In the genomic region with DNA sequence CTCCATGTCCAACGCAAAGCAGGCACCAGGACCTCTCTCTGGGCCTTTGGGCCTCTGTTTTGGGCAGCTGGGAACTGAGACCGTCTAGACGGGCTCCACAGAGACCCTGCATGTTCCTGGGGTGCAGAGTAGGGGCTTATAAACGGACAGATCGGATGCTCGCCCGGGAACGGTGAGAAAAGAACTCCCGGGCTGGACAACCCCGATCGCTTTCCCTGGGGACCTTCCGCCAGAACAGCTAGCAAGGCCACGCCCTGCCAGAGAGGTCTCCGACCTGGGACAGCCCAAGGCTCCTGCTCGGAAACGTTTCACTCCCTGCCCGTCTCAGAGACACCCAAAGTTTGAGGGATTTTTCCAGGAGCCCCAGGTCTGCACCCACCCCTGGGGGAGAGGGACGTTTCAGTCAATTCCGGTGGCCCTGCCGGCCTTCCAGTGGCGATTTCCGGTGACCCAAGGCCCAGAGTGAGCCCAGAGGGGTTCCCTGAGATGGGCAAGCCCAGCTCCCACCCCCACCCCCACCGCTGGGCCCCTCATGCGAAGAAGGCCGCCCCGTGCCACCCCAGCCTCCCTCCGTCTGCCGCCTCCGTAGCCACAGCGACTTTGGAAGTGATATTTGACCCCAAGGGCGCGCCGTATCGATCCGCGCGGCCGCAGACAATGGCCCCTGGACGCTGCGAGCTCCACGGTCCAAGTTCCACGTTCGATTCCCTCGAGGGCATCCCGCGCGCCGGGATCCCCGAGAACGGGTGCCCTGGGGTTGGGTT, we compare ENCODE assay signal across 8 cellular contexts. TPM values are rescaled to one million over a fixed set of nuclear protein-coding genes. Genes with fewer than 3 reads are reported as not detected.
A peak's percentile ranks its signal among the peaks of the same experiment; 100 is the strongest.
DNase-seq lines count a peak whose midpoint lies in the region; FAIRE-seq and TF ChIP-seq lines count a peak whose summit lies in the region.

No MANE protein-coding gene starts in this region.

- H3K4me2 ChIP-seq in astrocyte (ENCODE audit: low read length) (peak overlapping the region; percentile 96), smooth muscle cell (peak overlapping the region; percentile 86)

- H3K36me3 ChIP-seq in astrocyte (ENCODE audit: insufficient read depth, low read length) (no peaks in the 10 kb centered on the region), iPS-20b (ENCODE audit: insufficient read depth, low read depth, low read length) (peaks cover 17% of the 10 kb centered on the region), smooth muscle cell (ENCODE audit: low read depth) (no peaks in the 10 kb centered on the region)

- H2AFZ ChIP-seq in astrocyte (ENCODE audit: low read depth, low read length): peak overlapping the region; percentile 71
- peak overlapping the region; percentile 5 for H2AFZ ChIP-seq in smooth muscle cell (ENCODE audit: low read depth)

- peaks cover 19% of the 10 kb centered on the region for H3K4me1 Mint-ChIP-seq in astrocyte (ENCODE audit: low read depth, unreplicated experiment)

- TF ChIP-seq CTCF in HFF-Myc (IDR thresholded peaks at IDR 0.05; ENCODE audit: low read depth, low read length, missing control alignments): no peak
- no peak for TF ChIP-seq CTCF in astrocyte (IDR thresholded peaks at IDR 0.05; ENCODE audit: insufficient read depth, low read depth, low read length)
- no peak for TF ChIP-seq CTCF in smooth muscle cell (IDR thresholded peaks at IDR 0.05; ENCODE audit: borderline replicate concordance, insufficient read depth, poor library complexity, severe bottlenecking)

- FAIRE-seq in astrocyte (lab: Jason Lieb, UNC): no peak

- H3K27me3 Mint-ChIP-seq in astrocyte (ENCODE audit: low read depth, unreplicated experiment): no peaks in the 10 kb centered on the region

- H3K4me1 ChIP-seq in astrocyte (ENCODE audit: insufficient read depth, low read length) (peaks cover 19% of the 10 kb centered on the region), iPS-20b (ENCODE audit: insufficient read depth, low read length) (peaks cover 23% of the 10 kb centered on the region; the same call in 1 of the 2 replicates), smooth muscle cell (ENCODE audit: low read depth) (peaks cover 24% of the 10 kb centered on the region)

- no peak overlapping the region for H3K27ac ChIP-seq in astrocyte (ENCODE audit: low read depth, low read length)
- H3K27ac ChIP-seq in iPS-20b (ENCODE audit: low read length): peak overlapping the region; percentile 43
- peak overlapping the region; percentile 14 for H3K27ac ChIP-seq in smooth muscle cell (ENCODE audit: low read depth)

- no peaks in the 10 kb centered on the region for H3K9me3 ChIP-seq in astrocyte (ENCODE audit: insufficient read depth, low read depth, low read length)
- no peaks in the 10 kb centered on the region for H3K9me3 ChIP-seq in iPS-20b (ENCODE audit: insufficient read depth, low read depth, low read length)
- H3K9me3 ChIP-seq in smooth muscle cell (replicated peaks; ENCODE audit: low read depth): no peaks in the 10 kb centered on the region

- DNase-seq in AG08395 (ENCODE audit: low spot score) (peak; percentile 65), HFF-Myc (ENCODE audit: extremely low read depth, low read depth) (no peak), astrocyte (ENCODE audit: low read depth) (no peak), smooth muscle cell (lab: John Stamatoyannopoulos, UW; ENCODE audit: unreplicated experiment) (no peak), inferior parietal cortex (ENCODE audit: extremely low spot score) (no peak), LoVo (ENCODE audit: low spot score) (no peak)
- no peak for DNase-seq in activated CD4-positive, alpha-beta T cell treated with anti-CD3 and anti-CD28 coated beads for 4 hours

- H3K4me3 ChIP-seq in HFF-Myc (replicated peaks; ENCODE audit: low read depth, low read length) (peak overlapping the region; percentile 86), astrocyte (ENCODE audit: insufficient read depth, low read depth, low read length) (peak overlapping the region; percentile 74), iPS-20b (ENCODE audit: low read length) (peak overlapping the region; percentile 91), smooth muscle cell (peak overlapping the region; percentile 67)

- peaks cover 4% of the 10 kb centered on the region for H3F3A ChIP-seq in smooth muscle cell (ENCODE audit: low read depth)

- peak overlapping the region; percentile 62 for H3K27ac Mint-ChIP-seq in astrocyte (ENCODE audit: unreplicated experiment)

- H4K20me1 ChIP-seq in astrocyte (ENCODE audit: insufficient read depth, low read length) (peaks cover 29% of the 10 kb centered on the region), smooth muscle cell (ENCODE audit: low read depth) (peaks cover 52% of the 10 kb centered on the region)

- H3K36me3 Mint-ChIP-seq in astrocyte (ENCODE audit: low read depth, unreplicated experiment): peaks cover 9% of the 10 kb centered on the region

- H3K79me2 ChIP-seq in astrocyte (ENCODE audit: insufficient read depth, low read length): peaks cover 32% of the 10 kb centered on the region
- peaks cover 55% of the 10 kb centered on the region for H3K79me2 ChIP-seq in smooth muscle cell (ENCODE audit: low read depth)

- H3K4me3 Mint-ChIP-seq in astrocyte (ENCODE audit: unreplicated experiment): peak overlapping the region; percentile 95

- 2% methylated on average over 39 of the region's 50 CpGs for WGBS in smooth muscle cell (ENCODE audit: low lambda C conversion rate)

- H3K27me3 ChIP-seq in astrocyte (ENCODE audit: insufficient read depth, low read length): no peaks in the 10 kb centered on the region
- no peaks in the 10 kb centered on the region for H3K27me3 ChIP-seq in iPS-20b (ENCODE audit: insufficient read depth, low read length)
- no peaks in the 10 kb centered on the region for H3K27me3 ChIP-seq in smooth muscle cell (ENCODE audit: low read depth)

- H3K9me3 Mint-ChIP-seq in astrocyte (ENCODE audit: unreplicated experiment): no peaks in the 10 kb centered on the region

- H3K9ac ChIP-seq in astrocyte (ENCODE audit: low read length) (peak overlapping the region; percentile 79), iPS-20b (ENCODE audit: low read depth, low read length) (peak overlapping the region; percentile 82), smooth muscle cell (ENCODE audit: low read depth) (peak overlapping the region; percentile 19)

RNA-seq across cellular contexts. Expression of a gene that starts 1.7 kb away (rescaled TPM):
- total RNA-seq in astrocyte: 63.5 and 72.8 TPM in 2 replicates
- total RNA-seq in smooth muscle cell: 47.8 and 57.4 TPM in 2 replicates
- 99.8 and 104 TPM in 2 replicates for polyA plus RNA-seq in smooth muscle cell

RNA-seq across cellular contexts. Expression of a gene that starts 18.0 kb away (rescaled TPM):
- total RNA-seq in astrocyte: 12.3 and 13.5 TPM in 2 replicates
- 2.9 and 3.2 TPM in 2 replicates for total RNA-seq in smooth muscle cell
- polyA plus RNA-seq in smooth muscle cell: 34.9 and 41.3 TPM in 2 replicates

RNA-seq across cellular contexts. Expression of a gene that starts 20.5 kb away (rescaled TPM):
- 0.27 TPM in 1 of 2 replicates, not detected in the other for total RNA-seq in astrocyte
- not detected in 2 replicates for total RNA-seq in smooth muscle cell
- not detected in 2 replicates for polyA plus RNA-seq in smooth muscle cell

RNA-seq across cellular contexts. Expression of a gene that starts 23.2 kb away (rescaled TPM):
- total RNA-seq in astrocyte (112 and 115 TPM in 2 replicates), smooth muscle cell (62.0 and 69.8 TPM in 2 replicates)
- 108 and 110 TPM in 2 replicates for polyA plus RNA-seq in smooth muscle cell

RNA-seq across cellular contexts. Expression of a gene that starts 28.9 kb away (rescaled TPM):
- 19.2 and 19.8 TPM in 2 replicates for total RNA-seq in astrocyte
- 12.8 and 16.4 TPM in 2 replicates for total RNA-seq in smooth muscle cell
- polyA plus RNA-seq in smooth muscle cell: 28.8 and 45.4 TPM in 2 replicates

Comparison
In these comparisons a context has a peak if more than half of its experiments do, and no peak if none do; other contexts are left out.
1. H3K9ac ChIP-seq: peak in every context shown above with its lines; median percentile 82 in iPS-20b; 79 in astrocyte; 19 in smooth muscle cell.